ENCODE assay signal across 1 cellular context in the genomic region with DNA sequence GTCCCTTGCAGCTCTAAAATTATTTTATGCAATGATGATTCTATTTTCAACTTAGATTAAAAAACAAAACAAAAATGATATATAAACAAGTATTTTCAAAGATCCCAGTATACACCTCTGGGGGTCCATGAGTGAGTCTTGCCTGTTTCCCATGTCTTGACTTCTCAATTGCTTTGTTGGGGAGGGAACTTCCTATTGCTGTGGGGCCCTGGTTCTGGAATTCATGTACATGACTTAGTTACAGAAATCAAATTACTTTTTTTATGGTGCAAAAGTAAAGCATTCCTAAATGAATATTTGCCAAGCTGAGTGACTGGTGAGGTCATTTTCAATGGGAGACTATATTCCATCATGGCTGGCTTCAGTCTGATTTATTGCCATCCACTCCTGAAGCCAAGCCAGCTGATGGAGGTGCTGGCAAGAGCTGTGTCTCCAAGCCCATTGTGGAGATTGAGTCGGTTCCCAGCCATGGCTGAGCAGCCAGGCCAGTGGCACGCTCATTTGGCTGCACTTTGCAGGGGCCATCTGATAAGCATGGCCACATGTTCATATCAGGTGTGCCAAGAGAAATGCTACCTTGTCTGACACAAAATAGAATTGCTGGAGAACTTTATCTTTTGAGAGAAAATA.
A peak's percentile ranks its signal among the peaks of the same experiment; 100 is the strongest.
TF ChIP-seq lines count a peak whose summit lies in the region.

No MANE protein-coding gene starts in this region.

TF ChIP-seq in SK-N-SH treated with all-trans-retinoic acid at 6 μM for 48 hours, 23 proteins besides CTCF, POLR2A, EP300 and RAD21 (continued from another document):
- TF ChIP-seq CREB5 (CRISPR knock-in tag; IDR thresholded peaks at IDR 0.05; ENCODE audit: low read depth) = peak; percentile 78; the same call in 1 of the 2 replicates
- no peak for TF ChIP-seq BACH2 (CRISPR knock-in tag; IDR thresholded peaks at IDR 0.05; ENCODE audit: borderline replicate concordance)
- TF ChIP-seq ISL1 (CRISPR knock-in tag; IDR thresholded peaks at IDR 0.05) = peak; percentile 91
- TF ChIP-seq TCF4 (CRISPR knock-in tag; IDR thresholded peaks at IDR 0.05; ENCODE audit: borderline replicate concordance) = no peak
- peak; percentile 56; the same call in 1 of the 2 replicates for TF ChIP-seq ZFP3 (CRISPR knock-in tag; IDR thresholded peaks at IDR 0.05)
- TF ChIP-seq ZNF8 (CRISPR knock-in tag; IDR thresholded peaks at IDR 0.05) = no peak; the same call in 1 of the 2 replicates
- no peak for TF ChIP-seq RARB (CRISPR knock-in tag; IDR thresholded peaks at IDR 0.05)
- no peak for TF ChIP-seq PPARA (CRISPR knock-in tag; IDR thresholded peaks at IDR 0.05; ENCODE audit: borderline replicate concordance)
- TF ChIP-seq ZFP30 (CRISPR knock-in tag; IDR thresholded peaks at IDR 0.05) = no peak
- no peak for TF ChIP-seq GLIS3 (CRISPR knock-in tag; IDR thresholded peaks at IDR 0.05)
- no peak for TF ChIP-seq ZNF70 (CRISPR knock-in tag; IDR thresholded peaks at IDR 0.05)
- TF ChIP-seq ZC3H10 (CRISPR knock-in tag; IDR thresholded peaks at IDR 0.05) = no peak
- TF ChIP-seq ESRRG (CRISPR knock-in tag; IDR thresholded peaks at IDR 0.05) = no peak
- TF ChIP-seq, protein P1, sequence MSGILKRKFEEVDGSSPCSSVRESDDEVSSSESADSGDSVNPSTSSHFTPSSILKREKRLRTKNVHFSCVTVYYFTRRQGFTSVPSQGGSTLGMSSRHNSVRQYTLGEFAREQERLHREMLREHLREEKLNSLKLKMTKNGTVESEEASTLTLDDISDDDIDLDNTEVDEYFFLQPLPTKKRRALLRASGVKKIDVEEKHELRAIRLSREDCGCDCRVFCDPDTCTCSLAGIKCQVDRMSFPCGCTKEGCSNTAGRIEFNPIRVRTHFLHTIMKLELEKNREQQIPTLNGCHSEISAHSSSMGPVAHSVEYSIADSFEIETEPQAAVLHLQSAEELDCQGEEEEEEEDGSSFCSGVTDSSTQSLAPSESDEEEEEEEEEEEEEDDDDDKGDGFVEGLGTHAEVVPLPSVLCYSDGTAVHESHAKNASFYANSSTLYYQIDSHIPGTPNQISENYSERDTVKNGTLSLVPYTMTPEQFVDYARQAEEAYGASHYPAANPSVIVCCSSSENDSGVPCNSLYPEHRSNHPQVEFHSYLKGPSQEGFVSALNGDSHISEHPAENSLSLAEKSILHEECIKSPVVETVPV (CRISPR knock-in tag; IDR thresholded peaks at IDR 0.05) = no peak
- TF ChIP-seq PATZ1 (CRISPR knock-in tag; IDR thresholded peaks at IDR 0.05; ENCODE audit: borderline replicate concordance) = peak; percentile 90; the same call in 1 of the 2 replicates
- TF ChIP-seq TOX (CRISPR knock-in tag; IDR thresholded peaks at IDR 0.05; ENCODE audit: borderline replicate concordance) = no peak
- TF ChIP-seq, protein P2, sequence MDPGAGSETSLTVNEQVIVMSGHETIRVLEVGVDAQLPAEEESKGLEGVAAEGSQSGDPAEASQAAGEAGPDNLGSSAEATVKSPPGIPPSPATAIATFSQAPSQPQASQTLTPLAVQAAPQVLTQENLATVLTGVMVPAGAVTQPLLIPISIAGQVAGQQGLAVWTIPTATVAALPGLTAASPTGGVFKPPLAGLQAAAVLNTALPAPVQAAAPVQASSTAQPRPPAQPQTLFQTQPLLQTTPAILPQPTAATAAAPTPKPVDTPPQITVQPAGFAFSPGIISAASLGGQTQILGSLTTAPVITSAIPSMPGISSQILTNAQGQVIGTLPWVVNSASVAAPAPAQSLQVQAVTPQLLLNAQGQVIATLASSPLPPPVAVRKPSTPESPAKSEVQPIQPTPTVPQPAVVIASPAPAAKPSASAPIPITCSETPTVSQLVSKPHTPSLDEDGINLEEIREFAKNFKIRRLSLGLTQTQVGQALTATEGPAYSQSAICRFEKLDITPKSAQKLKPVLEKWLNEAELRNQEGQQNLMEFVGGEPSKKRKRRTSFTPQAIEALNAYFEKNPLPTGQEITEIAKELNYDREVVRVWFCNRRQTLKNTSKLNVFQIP (CRISPR knock-in tag; IDR thresholded peaks at IDR 0.05; ENCODE audit: borderline replicate concordance, low read depth) = no peak
- 0 out of 2 replicates have a peak, but pooled peaks have one; percentile 44 for TF ChIP-seq SNAI2 (CRISPR knock-in tag; IDR thresholded peaks at IDR 0.05)
- TF ChIP-seq TSHZ2 (CRISPR knock-in tag; IDR thresholded peaks at IDR 0.05) = peak; percentile 38; the same call in 1 of the 2 replicates
- TF ChIP-seq OSR1 (CRISPR knock-in tag; IDR thresholded peaks at IDR 0.05) = no peak
- TF ChIP-seq ZNF565 (CRISPR knock-in tag; conservative IDR thresholded peaks at IDR 0.05; ENCODE audit: low read depth) = no peak
- no peak for TF ChIP-seq ARNTL (CRISPR knock-in tag; IDR thresholded peaks at IDR 0.05; ENCODE audit: borderline replicate concordance, low read depth)
